1 cellular context compared by ENCODE assay signal in genomic region chr7:134991469-134992339, GRCh38.
A peak's percentile ranks its signal among the peaks of the same experiment; 100 is the strongest.
TF ChIP-seq lines count a peak whose summit lies in the region.

No MANE protein-coding gene starts in this region.

TF ChIP-seq in HepG2, 621 proteins besides CTCF, POLR2A, EP300 and RAD21 (continued from another document and continues in another):
- no peak for TF ChIP-seq NFAT5 (CRISPR knock-in tag; IDR thresholded peaks at IDR 0.05)
- TF ChIP-seq SMYD3 (CRISPR knock-in tag; IDR thresholded peaks at IDR 0.05): no peak
- TF ChIP-seq ZNF34 (CRISPR knock-in tag; IDR thresholded peaks at IDR 0.05; ENCODE audit: borderline replicate concordance): no peak
- peak; percentile 56 for TF ChIP-seq PHF5A (CRISPR knock-in tag; IDR thresholded peaks at IDR 0.05; ENCODE audit: low read depth, unreplicated experiment)
- TF ChIP-seq DR1 (CRISPR knock-in tag; IDR thresholded peaks at IDR 0.05): no peak
- TF ChIP-seq HNRNPK (IDR thresholded peaks at IDR 0.05; ENCODE audit: low read depth, low read length, poor library complexity, severe bottlenecking): peak; percentile 6
- TF ChIP-seq, protein P1, sequence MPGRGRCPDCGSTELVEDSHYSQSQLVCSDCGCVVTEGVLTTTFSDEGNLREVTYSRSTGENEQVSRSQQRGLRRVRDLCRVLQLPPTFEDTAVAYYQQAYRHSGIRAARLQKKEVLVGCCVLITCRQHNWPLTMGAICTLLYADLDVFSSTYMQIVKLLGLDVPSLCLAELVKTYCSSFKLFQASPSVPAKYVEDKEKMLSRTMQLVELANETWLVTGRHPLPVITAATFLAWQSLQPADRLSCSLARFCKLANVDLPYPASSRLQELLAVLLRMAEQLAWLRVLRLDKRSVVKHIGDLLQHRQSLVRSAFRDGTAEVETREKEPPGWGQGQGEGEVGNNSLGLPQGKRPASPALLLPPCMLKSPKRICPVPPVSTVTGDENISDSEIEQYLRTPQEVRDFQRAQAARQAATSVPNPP (CRISPR knock-in tag; IDR thresholded peaks at IDR 0.05): no peak
- no peak for TF ChIP-seq SKI (IDR thresholded peaks at IDR 0.05; ENCODE audit: partially characterized antibody)
- TF ChIP-seq CBX1 (IDR thresholded peaks at IDR 0.05; ENCODE audit: low read depth): no peak
- no peak for TF ChIP-seq ZNF12 (CRISPR knock-in tag; IDR thresholded peaks at IDR 0.05)
- TF ChIP-seq ZNF616 (CRISPR knock-in tag; IDR thresholded peaks at IDR 0.05; ENCODE audit: low read depth): no peak
- TF ChIP-seq, protein P2, sequence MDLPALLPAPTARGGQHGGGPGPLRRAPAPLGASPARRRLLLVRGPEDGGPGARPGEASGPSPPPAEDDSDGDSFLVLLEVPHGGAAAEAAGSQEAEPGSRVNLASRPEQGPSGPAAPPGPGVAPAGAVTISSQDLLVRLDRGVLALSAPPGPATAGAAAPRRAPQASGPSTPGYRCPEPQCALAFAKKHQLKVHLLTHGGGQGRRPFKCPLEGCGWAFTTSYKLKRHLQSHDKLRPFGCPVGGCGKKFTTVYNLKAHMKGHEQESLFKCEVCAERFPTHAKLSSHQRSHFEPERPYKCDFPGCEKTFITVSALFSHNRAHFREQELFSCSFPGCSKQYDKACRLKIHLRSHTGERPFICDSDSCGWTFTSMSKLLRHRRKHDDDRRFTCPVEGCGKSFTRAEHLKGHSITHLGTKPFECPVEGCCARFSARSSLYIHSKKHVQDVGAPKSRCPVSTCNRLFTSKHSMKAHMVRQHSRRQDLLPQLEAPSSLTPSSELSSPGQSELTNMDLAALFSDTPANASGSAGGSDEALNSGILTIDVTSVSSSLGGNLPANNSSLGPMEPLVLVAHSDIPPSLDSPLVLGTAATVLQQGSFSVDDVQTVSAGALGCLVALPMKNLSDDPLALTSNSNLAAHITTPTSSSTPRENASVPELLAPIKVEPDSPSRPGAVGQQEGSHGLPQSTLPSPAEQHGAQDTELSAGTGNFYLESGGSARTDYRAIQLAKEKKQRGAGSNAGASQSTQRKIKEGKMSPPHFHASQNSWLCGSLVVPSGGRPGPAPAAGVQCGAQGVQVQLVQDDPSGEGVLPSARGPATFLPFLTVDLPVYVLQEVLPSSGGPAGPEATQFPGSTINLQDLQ (CRISPR knock-in tag; IDR thresholded peaks at IDR 0.05): no peak
- TF ChIP-seq MAF1 (CRISPR knock-in tag; IDR thresholded peaks at IDR 0.05; ENCODE audit: borderline replicate concordance): no peak
- no peak for TF ChIP-seq GLI4 (CRISPR knock-in tag; IDR thresholded peaks at IDR 0.05; ENCODE audit: borderline replicate concordance)
- TF ChIP-seq, protein P3, sequence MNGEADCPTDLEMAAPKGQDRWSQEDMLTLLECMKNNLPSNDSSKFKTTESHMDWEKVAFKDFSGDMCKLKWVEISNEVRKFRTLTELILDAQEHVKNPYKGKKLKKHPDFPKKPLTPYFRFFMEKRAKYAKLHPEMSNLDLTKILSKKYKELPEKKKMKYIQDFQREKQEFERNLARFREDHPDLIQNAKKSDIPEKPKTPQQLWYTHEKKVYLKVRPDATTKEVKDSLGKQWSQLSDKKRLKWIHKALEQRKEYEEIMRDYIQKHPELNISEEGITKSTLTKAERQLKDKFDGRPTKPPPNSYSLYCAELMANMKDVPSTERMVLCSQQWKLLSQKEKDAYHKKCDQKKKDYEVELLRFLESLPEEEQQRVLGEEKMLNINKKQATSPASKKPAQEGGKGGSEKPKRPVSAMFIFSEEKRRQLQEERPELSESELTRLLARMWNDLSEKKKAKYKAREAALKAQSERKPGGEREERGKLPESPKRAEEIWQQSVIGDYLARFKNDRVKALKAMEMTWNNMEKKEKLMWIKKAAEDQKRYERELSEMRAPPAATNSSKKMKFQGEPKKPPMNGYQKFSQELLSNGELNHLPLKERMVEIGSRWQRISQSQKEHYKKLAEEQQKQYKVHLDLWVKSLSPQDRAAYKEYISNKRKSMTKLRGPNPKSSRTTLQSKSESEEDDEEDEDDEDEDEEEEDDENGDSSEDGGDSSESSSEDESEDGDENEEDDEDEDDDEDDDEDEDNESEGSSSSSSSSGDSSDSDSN (CRISPR knock-in tag; IDR thresholded peaks at IDR 0.05): no peak
- TF ChIP-seq RFX3 (CRISPR knock-in tag; IDR thresholded peaks at IDR 0.05): no peak
- no peak for TF ChIP-seq IRF9 (CRISPR knock-in tag; IDR thresholded peaks at IDR 0.05; ENCODE audit: borderline replicate concordance)
- no peak for TF ChIP-seq ZFP82 (CRISPR knock-in tag; IDR thresholded peaks at IDR 0.05; ENCODE audit: borderline replicate concordance)
- TF ChIP-seq MIER2 (CRISPR knock-in tag; IDR thresholded peaks at IDR 0.05): no peak
- TF ChIP-seq ZKSCAN5 (CRISPR knock-in tag; IDR thresholded peaks at IDR 0.05): no peak
- TF ChIP-seq TCF7L2 (IDR thresholded peaks at IDR 0.05; ENCODE audit: low read depth, low read length): no peak
- peak; percentile 54; the same call in 1 of the 2 replicates for TF ChIP-seq ELF3 (CRISPR knock-in tag; IDR thresholded peaks at IDR 0.05)
- no peak for TF ChIP-seq SRSF9 (IDR thresholded peaks at IDR 0.05; ENCODE audit: borderline replicate concordance, insufficient read depth, low read depth, low read length, poor library complexity, severe bottlenecking)
- no peak for TF ChIP-seq ZNF773 (CRISPR knock-in tag; IDR thresholded peaks at IDR 0.05; ENCODE audit: borderline replicate concordance)
- TF ChIP-seq, protein P4, sequence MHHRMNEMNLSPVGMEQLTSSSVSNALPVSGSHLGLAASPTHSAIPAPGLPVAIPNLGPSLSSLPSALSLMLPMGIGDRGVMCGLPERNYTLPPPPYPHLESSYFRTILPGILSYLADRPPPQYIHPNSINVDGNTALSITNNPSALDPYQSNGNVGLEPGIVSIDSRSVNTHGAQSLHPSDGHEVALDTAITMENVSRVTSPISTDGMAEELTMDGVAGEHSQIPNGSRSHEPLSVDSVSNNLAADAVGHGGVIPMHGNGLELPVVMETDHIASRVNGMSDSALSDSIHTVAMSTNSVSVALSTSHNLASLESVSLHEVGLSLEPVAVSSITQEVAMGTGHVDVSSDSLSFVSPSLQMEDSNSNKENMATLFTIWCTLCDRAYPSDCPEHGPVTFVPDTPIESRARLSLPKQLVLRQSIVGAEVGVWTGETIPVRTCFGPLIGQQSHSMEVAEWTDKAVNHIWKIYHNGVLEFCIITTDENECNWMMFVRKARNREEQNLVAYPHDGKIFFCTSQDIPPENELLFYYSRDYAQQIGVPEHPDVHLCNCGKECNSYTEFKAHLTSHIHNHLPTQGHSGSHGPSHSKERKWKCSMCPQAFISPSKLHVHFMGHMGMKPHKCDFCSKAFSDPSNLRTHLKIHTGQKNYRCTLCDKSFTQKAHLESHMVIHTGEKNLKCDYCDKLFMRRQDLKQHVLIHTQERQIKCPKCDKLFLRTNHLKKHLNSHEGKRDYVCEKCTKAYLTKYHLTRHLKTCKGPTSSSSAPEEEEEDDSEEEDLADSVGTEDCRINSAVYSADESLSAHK (CRISPR knock-in tag; IDR thresholded peaks at IDR 0.05; ENCODE audit: borderline replicate concordance): no peak
- no peak for TF ChIP-seq SALL2 (CRISPR knock-in tag; IDR thresholded peaks at IDR 0.05)
- TF ChIP-seq CENPX (CRISPR knock-in tag; IDR thresholded peaks at IDR 0.05): no peak
- TF ChIP-seq ZNF235 (CRISPR knock-in tag; IDR thresholded peaks at IDR 0.05; ENCODE audit: borderline replicate concordance): no peak
- TF ChIP-seq IKZF1 (IDR thresholded peaks at IDR 0.05): no peak
- peak; percentile 80 for TF ChIP-seq CREM (IDR thresholded peaks at IDR 0.05)
- TF ChIP-seq CREM (CRISPR knock-in tag; IDR thresholded peaks at IDR 0.05): no peak
- TF ChIP-seq ZNF749 (CRISPR knock-in tag; IDR thresholded peaks at IDR 0.05; ENCODE audit: borderline replicate concordance): no peak
- peak; percentile 24; the same call in 1 of the 3 replicates for TF ChIP-seq MXI1 (IDR thresholded peaks at IDR 0.05; ENCODE audit: borderline replicate concordance, low read depth, low read length)
- 0 out of 2 replicates have a peak, but pooled peaks have one; percentile 22 for TF ChIP-seq ZSCAN21 (CRISPR knock-in tag; IDR thresholded peaks at IDR 0.05; ENCODE audit: borderline replicate concordance)
- TF ChIP-seq KAT8 (CRISPR knock-in tag; IDR thresholded peaks at IDR 0.05): peak; percentile 70
- peak; percentile 28 for TF ChIP-seq ATF2 (CRISPR knock-in tag; IDR thresholded peaks at IDR 0.05)
- no peak for TF ChIP-seq HES4 (CRISPR knock-in tag; IDR thresholded peaks at IDR 0.05; ENCODE audit: borderline replicate concordance)
- TF ChIP-seq RBM39 (IDR thresholded peaks at IDR 0.05; ENCODE audit: low read depth, low read length, poor library complexity, severe bottlenecking): no peak
- TF ChIP-seq, protein P5, sequence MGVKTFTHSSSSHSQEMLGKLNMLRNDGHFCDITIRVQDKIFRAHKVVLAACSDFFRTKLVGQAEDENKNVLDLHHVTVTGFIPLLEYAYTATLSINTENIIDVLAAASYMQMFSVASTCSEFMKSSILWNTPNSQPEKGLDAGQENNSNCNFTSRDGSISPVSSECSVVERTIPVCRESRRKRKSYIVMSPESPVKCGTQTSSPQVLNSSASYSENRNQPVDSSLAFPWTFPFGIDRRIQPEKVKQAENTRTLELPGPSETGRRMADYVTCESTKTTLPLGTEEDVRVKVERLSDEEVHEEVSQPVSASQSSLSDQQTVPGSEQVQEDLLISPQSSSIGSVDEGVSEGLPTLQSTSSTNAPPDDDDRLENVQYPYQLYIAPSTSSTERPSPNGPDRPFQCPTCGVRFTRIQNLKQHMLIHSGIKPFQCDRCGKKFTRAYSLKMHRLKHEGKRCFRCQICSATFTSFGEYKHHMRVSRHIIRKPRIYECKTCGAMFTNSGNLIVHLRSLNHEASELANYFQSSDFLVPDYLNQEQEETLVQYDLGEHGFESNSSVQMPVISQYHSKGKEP (CRISPR knock-in tag; IDR thresholded peaks at IDR 0.05): no peak
- TF ChIP-seq AKAP8 (CRISPR knock-in tag; IDR thresholded peaks at IDR 0.05): no peak
- TF ChIP-seq ZNF766 (CRISPR knock-in tag; IDR thresholded peaks at IDR 0.05; ENCODE audit: borderline replicate concordance): no peak
- no peak for TF ChIP-seq ZNF546 (CRISPR knock-in tag; conservative IDR thresholded peaks at IDR 0.05)
